37 cellular contexts compared by ENCODE assay signal in the genomic region with DNA sequence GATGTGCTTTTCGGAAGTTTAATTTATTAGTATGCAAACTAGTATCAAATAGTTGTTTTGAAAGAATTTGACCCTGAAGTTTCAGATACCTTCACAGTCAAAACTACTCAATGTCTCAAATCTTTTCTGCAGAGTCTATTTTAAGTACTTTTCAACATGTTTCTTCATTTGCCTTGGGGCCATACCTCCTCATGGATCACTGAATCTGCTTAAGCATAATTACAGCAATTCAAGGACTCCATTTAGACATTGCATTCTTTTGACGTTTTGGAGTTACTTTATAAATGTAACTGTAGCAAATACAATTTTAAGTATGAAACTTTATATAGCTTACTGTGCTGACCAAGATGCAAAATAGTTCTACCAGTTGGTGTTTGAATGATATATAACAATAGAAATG. TPM values are rescaled to one million over a fixed set of nuclear protein-coding genes. Genes with fewer than 3 reads are reported as not detected.
DNase-seq lines count a peak whose midpoint lies in the region; ATAC-seq and TF ChIP-seq lines count a peak whose summit lies in the region.
"Had no signal": no experiment of that assay in that cellular context is flagged by ENCODE, and none has a peak within 500 bp of the region (broad histone marks: within the 10 kb centered on the region; RNA-seq: fewer than 3 reads in every experiment).

No MANE protein-coding gene starts in this region.

- H3K9me3 ChIP-seq in HAP-1 (no peaks in the 10 kb centered on the region), neural progenitor cell (ENCODE audit: low read depth) (no peaks in the 10 kb centered on the region), body of pancreas (no peaks in the 10 kb centered on the region)
- H3K9me3 ChIP-seq: colonic mucosa, mucosa of descending colon, uterus had no signal

- H2AFZ ChIP-seq in neural progenitor cell (replicated peaks): peak overlapping the region; percentile 47

- no peak overlapping the region for H3K27ac Mint-ChIP-seq in neural progenitor cell
- H3K27ac Mint-ChIP-seq: activated T-helper 2 cell treated with anti-CD3 and anti-CD28 coated beads, Interferon-gamma antibody, Interleukin-2, Interleukin-4, amounts not matched to agents 10 μg/mL and 5 μg/mL and 100 μg/mL, durations not matched to agents 14 hours and 24 hours and 36 hours; B cell; CD4-positive, alpha-beta memory T cell; H9; natural killer cell treated with Interleukin-12 subunit alpha and Interleukin-12 subunit beta and Interleukin-15 and Interleukin-18, amount 100 ng/mL, for 72 hours; stimulated activated naive CD8-positive, alpha-beta T cell treated with anti-CD3 and anti-CD28 coated beads, Interleukin-15, Interleukin-2, amounts not matched to agents 100 ng/mL and 50 ng/mL, for 24 hours had no signal

- TF ChIP-seq POLR2A in body of pancreas (IDR thresholded peaks at IDR 0.05): no peak

- peaks cover 2% of the 10 kb centered on the region for H3K9me3 Mint-ChIP-seq in neural progenitor cell
- H3K9me3 Mint-ChIP-seq: activated T-helper 2 cell treated with anti-CD3 and anti-CD28 coated beads, Interferon-gamma antibody, Interleukin-2, Interleukin-4, amounts not matched to agents 10 μg/mL and 5 μg/mL and 100 μg/mL, durations not matched to agents 14 hours and 24 hours and 36 hours; H9; natural killer cell treated with Interleukin-12 subunit alpha and Interleukin-12 subunit beta and Interleukin-15 and Interleukin-18, amount 100 ng/mL, for 72 hours; stimulated activated naive CD8-positive, alpha-beta T cell treated with anti-CD3 and anti-CD28 coated beads, Interleukin-15, Interleukin-2, amounts not matched to agents 100 ng/mL and 50 ng/mL, for 24 hours had no signal

- H3K4me3 ChIP-seq in HAP-1: no peak overlapping the region
- H3K4me3 ChIP-seq in neural progenitor cell: no peak overlapping the region
- H3K4me3 ChIP-seq in body of pancreas: no peak overlapping the region
- H3K4me3 ChIP-seq: colonic mucosa, GM12878, lung, mucosa of descending colon, uterus had no signal

- intact Hi-C loops in body of pancreas (cut with DNase I): no loop called here

- H3K36me3 ChIP-seq in HAP-1 (replicated peaks) (no peaks in the 10 kb centered on the region), neural progenitor cell (no peaks in the 10 kb centered on the region), body of pancreas (replicated peaks in 1 of 2; ENCODE audit: insufficient read depth in 1 of 2, low read depth in 2 of 2) (no peaks in the 10 kb centered on the region)
- H3K36me3 ChIP-seq: colonic mucosa, uterus, WERI-Rb-1 had no signal

- no peaks in the 10 kb centered on the region for H3F3A ChIP-seq in neural progenitor cell (ENCODE audit: low read depth)

- no peaks in the 10 kb centered on the region for H3K36me3 Mint-ChIP-seq in neural progenitor cell
- H3K36me3 Mint-ChIP-seq: CD4-positive, alpha-beta memory T cell; natural killer cell treated with Interleukin-12 subunit alpha and Interleukin-12 subunit beta and Interleukin-15 and Interleukin-18, amount 100 ng/mL, for 72 hours had no signal

- H3K27me3 ChIP-seq in HAP-1 (ENCODE audit: low read depth) (no peaks in the 10 kb centered on the region), neural progenitor cell (no peaks in the 10 kb centered on the region), body of pancreas (no peaks in the 10 kb centered on the region)
- H3K27me3 ChIP-seq: colonic mucosa, foreskin keratinocyte, uterus had no signal

- H3K27ac ChIP-seq in neural progenitor cell (no peak overlapping the region), body of pancreas (no peak overlapping the region)
- H3K27ac ChIP-seq: colonic mucosa, foreskin keratinocyte, uterus, WERI-Rb-1 had no signal

- no peak overlapping the region for H3K9ac ChIP-seq in neural progenitor cell

- H3K4me1 ChIP-seq in HAP-1 (peaks cover 19% of the 10 kb centered on the region), neural progenitor cell (no peaks in the 10 kb centered on the region), body of pancreas (no peaks in the 10 kb centered on the region)
- H3K4me1 ChIP-seq: colonic mucosa, uterus had no signal

- no peak for TF ChIP-seq CTCF in neural progenitor cell (IDR thresholded peaks at IDR 0.05)
- TF ChIP-seq CTCF in body of pancreas (IDR thresholded peaks at IDR 0.05): no peak

- peaks cover 2% of the 10 kb centered on the region for H3K27me3 Mint-ChIP-seq in neural progenitor cell (ENCODE audit: insufficient read depth, low read depth)

- peaks cover 23% of the 10 kb centered on the region for H3K4me1 Mint-ChIP-seq in neural progenitor cell
- H3K4me1 Mint-ChIP-seq: B cell, H9 had no signal

- no peak overlapping the region for H3K4me3 Mint-ChIP-seq in neural progenitor cell
- H3K4me3 Mint-ChIP-seq: B cell; CD4-positive, alpha-beta memory T cell; H9; natural killer cell treated with Interleukin-12 subunit alpha and Interleukin-12 subunit beta and Interleukin-15 and Interleukin-18, amount 100 ng/mL, for 72 hours; stimulated activated naive CD8-positive, alpha-beta T cell treated with anti-CD3 and anti-CD28 coated beads, Interleukin-15, Interleukin-2, amounts not matched to agents 100 ng/mL and 50 ng/mL, for 24 hours had no signal

- in situ Hi-C loops in HAP-1 (cut with MboI; ENCODE audit: low sequenced_read_pairs): no loop called here

- no peak overlapping the region for H3K4me2 ChIP-seq in neural progenitor cell

- H4K20me1 ChIP-seq in neural progenitor cell (ENCODE audit: low read depth): no peaks in the 10 kb centered on the region

- peak; percentile 14 for DNase-seq in NCI-H446 treated with DMSO at 0.1 percent for 48 hours (lab: John Stamatoyannopoulos, UW)
- no peak for DNase-seq in NCI-H446 (lab: John Stamatoyannopoulos, UW)
- DNase-seq in HAP-1 (ENCODE audit: low spot score in 2 of 2): peak; percentile 32 to 70
- peak; percentile 39 for DNase-seq in amniotic stem cell (lab: John Stamatoyannopoulos, UW)
- DNase-seq in neural progenitor cell (ENCODE audit: low spot score): no peak
- DNase-seq in activated CD4-positive, CD25-positive, alpha-beta regulatory T cell (lab: John Stamatoyannopoulos, UW): no peak
- no peak for DNase-seq in AG20443 (ENCODE audit: low spot score)
- no peak for DNase-seq in body of pancreas
- DNase-seq: 8988T; activated CD4-positive, alpha-beta T cell treated with anti-CD3 and anti-CD28 coated beads for 48 hours; activated naive CD4-positive, alpha-beta T cell treated with anti-CD3 and anti-CD28 coated beads, Interleukin-2, amount 50 U/mL, for 16 hours; amygdala; CD4-positive, alpha-beta memory T cell; colonic mucosa; effector CD8-positive, alpha-beta T cell; erythroblast; foreskin keratinocyte; H9; head of caudate nucleus; kidney; mucosa of descending colon; NCI-H1436 treated with DMSO at 0.1 percent for 48 hours; NCI-H2081 treated with DMSO at 0.1 percent for 48 hours; NCI-H226; NCI-H774; SIG-M5; stimulated activated CD4-positive, alpha-beta T cell treated with anti-CD3 and anti-CD28 coated beads, Interleukin-1b, Interleukin-23, amount 100 ng/mL, for 48 hours; uterus; WERI-Rb-1 had no signal

- WGBS in body of pancreas, 2 donors: 58 to 67% methylated on average over 2 of the region's 2 CpGs

- no peak for ATAC-seq in body of pancreas
- ATAC-seq: foreskin keratinocyte; GM12878; HepG2; mucosa of descending colon; natural killer cell treated with Interleukin-12 subunit alpha and Interleukin-12 subunit beta and Interleukin-15 and Interleukin-18, amount 100 ng/mL, for 72 hours; Panc1 had no signal

- no peaks in the 10 kb centered on the region for H3K79me2 ChIP-seq in neural progenitor cell (ENCODE audit: low read depth)

RNA-seq across cellular contexts. Expression of a gene that starts 25.5 kb away (rescaled TPM):
- total RNA-seq in neural progenitor cell (ENCODE audit: low replicate concordance) (64.8 and 85.7 TPM in 2 replicates), body of pancreas (10 to 100 TPM; 46.8 to 52.4 TPM)

RNA-seq across cellular contexts. Expression of a gene that starts 42.1 kb away (rescaled TPM):
- 0.77 and 1.3 TPM in 2 replicates for total RNA-seq in neural progenitor cell (ENCODE audit: low replicate concordance)
- total RNA-seq in body of pancreas: 10 to 100 TPM; 13.2 to 18.7 TPM

Comparison
In these comparisons a context has a peak if more than half of its experiments do, and no peak if none do; other contexts are left out.
1. DNase-seq: peak in NCI-H446 treated with DMSO at 0.1 percent for 48 hours (single experiment), HAP-1 (2 of 2) and amniotic stem cell (single experiment); none in NCI-H446 (0 of 2), neural progenitor cell (single experiment), activated CD4-positive, CD25-positive, alpha-beta regulatory T cell (0 of 4), AG20443 (single experiment) and body of pancreas (0 of 4).